ENCODE assay signal across 8 cellular contexts in the genomic region with DNA sequence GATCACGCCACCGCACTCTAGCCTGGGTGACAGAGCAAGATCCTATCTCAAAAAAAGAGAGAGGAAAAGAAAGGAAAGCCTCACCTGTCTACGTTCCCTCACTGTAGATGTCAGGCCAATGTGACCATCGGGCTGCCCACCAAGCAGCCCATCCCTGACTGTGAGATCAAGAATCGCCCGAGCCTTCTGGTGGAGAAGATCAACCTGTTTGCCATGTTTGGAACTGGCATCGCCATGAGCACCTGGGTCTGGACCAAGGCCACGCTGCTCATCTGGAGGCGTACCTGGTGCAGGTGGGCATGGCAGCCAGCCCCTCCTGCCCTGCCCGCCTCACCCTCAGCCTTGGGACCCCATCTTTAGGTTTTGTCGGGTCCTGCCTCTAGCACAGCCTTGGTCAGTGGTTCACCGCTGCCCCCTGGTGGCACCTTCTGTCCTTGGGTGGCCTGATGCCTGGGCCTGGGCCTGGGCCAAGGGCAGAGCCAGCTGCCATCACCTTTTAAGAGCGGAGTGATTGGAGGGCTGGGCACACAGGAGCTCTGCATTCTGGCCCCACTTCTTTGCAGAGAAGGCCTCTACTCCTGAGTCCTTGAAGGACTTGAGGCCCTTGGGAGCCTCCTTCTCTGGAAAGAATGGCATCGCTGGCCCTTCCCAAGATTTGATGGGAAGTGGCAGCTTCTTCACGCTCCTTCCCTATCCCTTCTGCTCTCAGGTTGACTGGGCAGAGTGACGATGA. TPM values are rescaled to one million over a fixed set of nuclear protein-coding genes. Genes with fewer than 3 reads are reported as not detected.
DNase-seq lines count a peak whose midpoint lies in the region; ATAC-seq, FAIRE-seq and TF ChIP-seq lines count a peak whose summit lies in the region.

No MANE protein-coding gene starts in this region.

- no peaks in the 10 kb centered on the region for H3K4me1 Mint-ChIP-seq in activated naive CD8-positive, alpha-beta T cell treated with anti-CD3 and anti-CD28 coated beads for 36 hours

- peaks cover 0 to 52% (median 0%) of the 10 kb centered on the region in 9 donors for H3K36me3 ChIP-seq in heart right ventricle

- DNase-seq in NCI-H2227 (lab: John Stamatoyannopoulos, UW; ENCODE audit: unreplicated experiment), result peak; percentile 73
- no peak for DNase-seq in NCI-H2227 treated with DMSO at 0.1 percent for 48 hours (lab: John Stamatoyannopoulos, UW)
- DNase-seq in HTR-8/SVneo (ENCODE audit: insufficient read length, low spot score), result peak; percentile 62
- peak; percentile 73 for DNase-seq in activated naive CD8-positive, alpha-beta T cell treated with anti-CD3 and anti-CD28 coated beads for 36 hours
- peak; percentile 78 to 87 for DNase-seq in heart right ventricle
- DNase-seq in retinal pigment epithelial cell (ENCODE audit: low read depth), result no peak

- no peak overlapping the region for H3K4me3 Mint-ChIP-seq in activated naive CD8-positive, alpha-beta T cell treated with anti-CD3 and anti-CD28 coated beads for 36 hours

- no peaks in the 10 kb centered on the region for H3K27me3 ChIP-seq in heart right ventricle

- intact Hi-C loops in heart right ventricle (cut with DNase I), result loop anchor here in 8 of 10 donors (2.0 to 10.0 kb wide), 7 partner anchors 43 to 306 kb away; no protein-coding TSS in a partner anchor

- no peak overlapping the region for H3K27ac Mint-ChIP-seq in activated naive CD8-positive, alpha-beta T cell treated with anti-CD3 and anti-CD28 coated beads for 36 hours

- H3K27ac ChIP-seq in heart right ventricle, result no peak overlapping the region

- H3K27me3 Mint-ChIP-seq in activated naive CD8-positive, alpha-beta T cell treated with anti-CD3 and anti-CD28 coated beads for 36 hours, result peaks cover 4% of the 10 kb centered on the region

- no peaks in the 10 kb centered on the region for H3K36me3 Mint-ChIP-seq in activated naive CD8-positive, alpha-beta T cell treated with anti-CD3 and anti-CD28 coated beads for 36 hours

- FAIRE-seq in HTR-8/SVneo (lab: Jason Lieb, UNC), result peak; percentile 59

- H3K4me3 ChIP-seq in heart right ventricle (no peak overlapping the region), retinal pigment epithelial cell (ENCODE audit: low read length) (no peak overlapping the region)

- ATAC-seq in SK-N-SH treated with all-trans-retinoic acid at 6 μM for 48 hours (peak; percentile 95), heart right ventricle (peak; percentile 87 to 95 (median 89)), GM18870 (IDR thresholded peaks at IDR 0.05; ENCODE audit: unreplicated experiment) (no peak)

- no peaks in the 10 kb centered on the region for H3K9me3 ChIP-seq in heart right ventricle

- peak; percentile 62 to 93 (median 85) for TF ChIP-seq CTCF in heart right ventricle (IDR thresholded peaks at IDR 0.05)
- TF ChIP-seq CTCF in retinal pigment epithelial cell (conservative IDR thresholded peaks at IDR 0.05; ENCODE audit: low read depth, low read length), result peak; percentile 87

- peaks cover 0 to 5% (median 0%) of the 10 kb centered on the region in 9 donors for H3K4me1 ChIP-seq in heart right ventricle

- 65 to 73% methylated on average over 16 of the region's 16 CpGs for WGBS in heart right ventricle, 2 donors

- no peaks in the 10 kb centered on the region for H3K9me3 Mint-ChIP-seq in activated naive CD8-positive, alpha-beta T cell treated with anti-CD3 and anti-CD28 coated beads for 36 hours

TF ChIP-seq in SK-N-SH treated with all-trans-retinoic acid at 6 μM for 48 hours, 23 proteins besides CTCF, POLR2A, EP300 and RAD21:
- no peak for TF ChIP-seq CSRNP3 (CRISPR knock-in tag; IDR thresholded peaks at IDR 0.05)
- TF ChIP-seq TOX (CRISPR knock-in tag; IDR thresholded peaks at IDR 0.05; ENCODE audit: borderline replicate concordance), result no peak
- no peak for TF ChIP-seq GLIS3 (CRISPR knock-in tag; IDR thresholded peaks at IDR 0.05)
- no peak for TF ChIP-seq CSDC2 (CRISPR knock-in tag; IDR thresholded peaks at IDR 0.05)
- no peak for TF ChIP-seq OSR1 (CRISPR knock-in tag; IDR thresholded peaks at IDR 0.05)

RNA-seq across cellular contexts. Expression of gene AHCYL2, which starts 14.4 kb away (rescaled TPM):
- 1 to 10 TPM; 6.5 to 6.8 TPM for total RNA-seq in activated naive CD8-positive, alpha-beta T cell treated with anti-CD3 and anti-CD28 coated beads for 36 hours
- total RNA-seq in heart right ventricle, result 1 to 10 TPM; 4.6 to 7.7 (median 5.7) TPM
- 1 to 10 TPM; 2.5 to 2.9 TPM for polyA plus RNA-seq in heart right ventricle

RNA-seq across cellular contexts. Expression of gene SMO, which starts 22.0 kb away (rescaled TPM):
- total RNA-seq in activated naive CD8-positive, alpha-beta T cell treated with anti-CD3 and anti-CD28 coated beads for 36 hours, result 1 to 10 TPM; 1.7 to 1.9 TPM
- 1 to 10 TPM; 3.1 to 7.1 (median 4.9) TPM for total RNA-seq in heart right ventricle
- polyA plus RNA-seq in heart right ventricle, result 1 to 10 TPM; 1.7 to 8.3 TPM

Comparison
In these comparisons a context has a peak if more than half of its experiments do, and no peak if none do; other contexts are left out.
1. DNase-seq: peak in NCI-H2227 (single experiment), HTR-8/SVneo (single experiment), activated naive CD8-positive, alpha-beta T cell treated with anti-CD3 and anti-CD28 coated beads for 36 hours (single experiment) and heart right ventricle (2 of 2); none in NCI-H2227 treated with DMSO at 0.1 percent for 48 hours (single experiment) and retinal pigment epithelial cell (single experiment).